In the genomic region with DNA sequence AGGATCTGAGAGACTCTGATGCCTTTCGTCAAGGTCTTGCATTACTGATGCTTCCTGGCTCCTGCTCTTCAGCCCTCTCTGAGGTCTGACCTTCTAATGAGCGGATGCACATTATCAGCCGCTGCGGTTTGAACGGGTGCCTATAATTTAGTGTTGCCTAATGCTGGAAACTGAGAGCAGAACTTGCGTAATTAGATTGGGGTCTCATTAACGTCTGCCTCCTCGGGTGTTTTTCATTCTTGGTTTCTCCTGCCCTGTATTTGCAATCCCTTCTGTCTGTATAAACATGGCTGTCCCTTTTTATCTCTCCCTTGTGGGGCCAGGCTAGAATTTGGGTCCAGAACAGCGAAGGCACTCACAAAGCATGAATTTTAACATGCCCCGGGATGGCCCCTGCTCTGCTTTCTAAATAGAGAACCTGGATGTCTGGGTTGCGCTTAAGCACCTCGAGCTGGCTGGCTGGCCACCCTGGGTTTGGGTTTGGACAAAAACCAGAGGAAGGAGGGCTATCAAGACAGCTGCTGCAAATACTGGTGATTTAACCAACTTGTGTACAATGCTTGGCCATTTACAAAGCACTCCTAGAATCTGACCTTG, we compare ENCODE assay signal across 13 cellular contexts.
DNase-seq lines count a peak whose midpoint lies in the region; ATAC-seq, FAIRE-seq and TF ChIP-seq lines count a peak whose summit lies in the region.
"Had no signal": no experiment of that assay in that cellular context is flagged by ENCODE, and none has a peak within 500 bp of the region (broad histone marks: within the 10 kb centered on the region; RNA-seq: fewer than 3 reads in every experiment).

No MANE protein-coding gene starts in this region.

- WGBS in heart right ventricle, 2 donors = 38 to 45% methylated on average over 12 of the region's 12 CpGs
- 63 to 65% methylated on average over 12 of the region's 12 CpGs for WGBS in sigmoid colon, 2 donors

- DNase-seq in H4 (ENCODE audit: low spot score) = peak; percentile 18
- peak; percentile 77 for DNase-seq in SK-N-DZ (ENCODE audit: low spot score)
- peak; percentile 40 to 60 for DNase-seq in heart right ventricle
- peak; percentile 84 for DNase-seq in sigmoid colon
- DNase-seq in GM19238 (ENCODE audit: insufficient read length, low spot score) = no peak
- DNase-seq in MG63 = no peak
- no peak for DNase-seq in urothelium cell line (ENCODE audit: low spot score)
- DNase-seq: NCI-H748 treated with DMSO at 0.1 percent for 48 hours; stimulated activated CD4-positive, alpha-beta T cell treated with anti-CD3 and anti-CD28 coated beads, Interleukin-4, amount 100 ng/mL, for 1 hour had no signal

- peak overlapping the region in 3 of 10 donors; percentile 2 to 8 (median 7) for H3K27ac ChIP-seq in heart right ventricle
- H3K27ac ChIP-seq in sigmoid colon = peak overlapping the region in 1 of 4 donors; percentile 4
- H3K27ac ChIP-seq: ascending aorta had no signal

- no peaks in the 10 kb centered on the region for H3K27me3 ChIP-seq in heart right ventricle
- H3K27me3 ChIP-seq in sigmoid colon = no peaks in the 10 kb centered on the region
- H3K27me3 ChIP-seq in MG63 = no peaks in the 10 kb centered on the region
- H3K27me3 ChIP-seq: ascending aorta had no signal

- TF ChIP-seq CTCF in heart right ventricle (IDR thresholded peaks at IDR 0.05) (no peak), sigmoid colon (IDR thresholded peaks at IDR 0.05) (no peak)

- H3K4me3 ChIP-seq in heart right ventricle (peak overlapping the region in 1 of 10 donors; percentile 9), sigmoid colon (no peak overlapping the region), MG63 (no peak overlapping the region)
- H3K4me3 ChIP-seq: ascending aorta had no signal

- intact Hi-C loops in heart right ventricle (cut with DNase I) = loop anchor here in 4 of 10 donors (5.0 to 10.0 kb wide), 4 partner anchors 55 to 395 kb away; no protein-coding TSS in a partner anchor
- intact Hi-C loops in sigmoid colon (cut with DNase I) = no loop called here

- H3K9me3 ChIP-seq in heart right ventricle = peaks cover 0 to 18% (median 6%) of the 10 kb centered on the region in 11 donors
- peaks cover 0 to 7% (median 2%) of the 10 kb centered on the region in 4 donors for H3K9me3 ChIP-seq in sigmoid colon
- H3K9me3 ChIP-seq in MG63 = peaks cover 8% of the 10 kb centered on the region; the same call in 1 of the 2 replicates

- TF ChIP-seq POLR2A in sigmoid colon (IDR thresholded peaks at IDR 0.05) = no peak

- FAIRE-seq in urothelium cell line (lab: Jason Lieb, UNC) = no peak
- FAIRE-seq: H1, islet of Langerhans had no signal

- H3K4me1 ChIP-seq in heart right ventricle (peaks cover 7 to 29% (median 17%) of the 10 kb centered on the region in 9 donors), sigmoid colon (peaks cover 0 to 12% (median 7%) of the 10 kb centered on the region in 4 donors)

- no peak for TF ChIP-seq EP300 in sigmoid colon (IDR thresholded peaks at IDR 0.05)

- ATAC-seq in heart right ventricle (peak; percentile 67 to 87 (median 78)), HG03460 (IDR thresholded peaks at IDR 0.05; ENCODE audit: unreplicated experiment) (no peak)

- H3K36me3 ChIP-seq in heart right ventricle (no peaks in the 10 kb centered on the region), sigmoid colon (no peaks in the 10 kb centered on the region), MG63 (no peaks in the 10 kb centered on the region)
- H3K36me3 ChIP-seq: ascending aorta had no signal

Comparison
In these comparisons a context has a peak if more than half of its experiments do, and no peak if none do; other contexts are left out.
1. DNase-seq: peak in H4 (single experiment), SK-N-DZ (single experiment), heart right ventricle (2 of 2) and sigmoid colon (single experiment); none in GM19238 (single experiment), MG63 (single experiment) and urothelium cell line (single experiment).